Comparison of ENCODE assay signal across 4 cellular contexts in genomic region chr2:34950797-34951196, GRCh38.
A peak's percentile ranks its signal among the peaks of the same experiment; 100 is the strongest.
TF ChIP-seq lines count a peak whose summit lies in the region.

No MANE protein-coding gene starts in this region.

TF ChIP-seq in HepG2, 621 proteins besides CTCF, POLR2A, EP300 and RAD21:
- TF ChIP-seq CEBPB (IDR thresholded peaks at IDR 0.05; ENCODE audit: borderline replicate concordance, low read depth, low read length): peak; percentile 50; the same call in 1 of the 2 replicates
- TF ChIP-seq RXRB (CRISPR knock-in tag; IDR thresholded peaks at IDR 0.05; ENCODE audit: borderline replicate concordance): no peak

TF ChIP-seq in A549, 52 proteins besides CTCF, POLR2A, EP300 and RAD21:
- no peak for TF ChIP-seq CBX2 (IDR thresholded peaks at IDR 0.05; ENCODE audit: borderline replicate concordance, low read depth)
- peak; percentile 9 to 33; a peak in 1 of 4 replicates for TF ChIP-seq CEBPB (IDR thresholded peaks at IDR 0.05)

TF ChIP-seq in IMR-90, 13 proteins besides CTCF, POLR2A, EP300 and RAD21:
- TF ChIP-seq CEBPB (IDR thresholded peaks at IDR 0.05; ENCODE audit: low read depth, low read length) (peak; percentile 64), ELK1 (IDR thresholded peaks at IDR 0.05; ENCODE audit: borderline replicate concordance, low read depth, low read length) (no peak), CHD1 (IDR thresholded peaks at IDR 0.05; ENCODE audit: low read depth, low read length) (no peak)

TF ChIP-seq in H1, 55 proteins besides CTCF, POLR2A, EP300 and RAD21:
- no peak for TF ChIP-seq CTBP2 (IDR thresholded peaks at IDR 0.05; ENCODE audit: borderline replicate concordance, insufficient read depth, insufficient read length, low read length)
- no peak for TF ChIP-seq EGR1 (IDR thresholded peaks at IDR 0.05; ENCODE audit: borderline replicate concordance, low read depth, low read length)
- TF ChIP-seq CEBPB (IDR thresholded peaks at IDR 0.05; ENCODE audit: low read depth, low read length): peak; percentile 67; the same call in 1 of the 2 replicates
- TF ChIP-seq CBX8 (IDR thresholded peaks at IDR 0.05; ENCODE audit: borderline replicate concordance, low read depth, low read length): no peak
- no peak for TF ChIP-seq MAX (IDR thresholded peaks at IDR 0.05)
- TF ChIP-seq SRF (IDR thresholded peaks at IDR 0.05; ENCODE audit: low read depth, low read length): no peak
- no peak for TF ChIP-seq RBBP5 (IDR thresholded peaks at IDR 0.05; ENCODE audit: borderline replicate concordance, low read depth, low read length)
- TF ChIP-seq KDM4A (IDR thresholded peaks at IDR 0.05; ENCODE audit: low read depth, low read length, severe bottlenecking): no peak
TF ChIP-seq in H1: peak in this region for 1.
